In genomic region chr5:15823413-15823812, GRCh38 we compare ENCODE assay signal across 17 cellular contexts.
"Had no signal": no experiment of that assay in that cellular context is flagged by ENCODE, and none has a peak within 500 bp of the region (broad histone marks: within the 10 kb centered on the region; RNA-seq: fewer than 3 reads in every experiment).

No MANE protein-coding gene starts in this region.

- H3K36me3 Mint-ChIP-seq: activated CD4-positive, alpha-beta memory T cell treated with anti-CD3 and anti-CD28 coated beads for 36 hours; activated naive CD8-positive, alpha-beta T cell treated with anti-CD3 and anti-CD28 coated beads for 36 hours; memory B cell; natural killer cell treated with Interleukin-12 subunit alpha and Interleukin-12 subunit beta and Interleukin-15 and Interleukin-18, amount 100 ng/mL, for 72 hours; type B pancreatic cell had no signal

- H3K27ac ChIP-seq: cardiac muscle cell, colonic mucosa, epithelial cell of prostate, foreskin keratinocyte, left lung, right lobe of liver, suprapubic skin had no signal

- H3K4me1 Mint-ChIP-seq: activated naive CD8-positive, alpha-beta T cell treated with anti-CD3 and anti-CD28 coated beads for 36 hours; memory B cell had no signal

- H3K4me1 ChIP-seq: colonic mucosa, foreskin keratinocyte, left lung, right lobe of liver had no signal

- H3K36me3 ChIP-seq: cardiac muscle cell, colonic mucosa, left lung, right lobe of liver, suprapubic skin had no signal

- H3K4me3 ChIP-seq: cardiac muscle cell, colonic mucosa, left lung, right lobe of liver, suprapubic skin had no signal

- H3K9me3 Mint-ChIP-seq: activated naive CD8-positive, alpha-beta T cell treated with anti-CD3 and anti-CD28 coated beads for 36 hours had no signal

- H3K9me3 ChIP-seq: colonic mucosa, left lung, right lobe of liver, suprapubic skin had no signal

- H3K27me3 ChIP-seq: cardiac muscle cell, colonic mucosa, foreskin keratinocyte, left lung, right lobe of liver, suprapubic skin had no signal

- H3K4me3 Mint-ChIP-seq: activated CD4-positive, alpha-beta memory T cell treated with anti-CD3 and anti-CD28 coated beads for 36 hours; activated naive CD8-positive, alpha-beta T cell treated with anti-CD3 and anti-CD28 coated beads for 36 hours; memory B cell; natural killer cell treated with Interleukin-12 subunit alpha and Interleukin-12 subunit beta and Interleukin-15 and Interleukin-18, amount 100 ng/mL, for 72 hours; type B pancreatic cell had no signal

- ATAC-seq: foreskin keratinocyte; left lung; natural killer cell treated with Interleukin-12 subunit alpha and Interleukin-12 subunit beta and Interleukin-15 and Interleukin-18, amount 100 ng/mL, for 72 hours; right lobe of liver had no signal

- H3K27ac Mint-ChIP-seq: activated CD4-positive, alpha-beta memory T cell treated with anti-CD3 and anti-CD28 coated beads for 36 hours; activated naive CD8-positive, alpha-beta T cell treated with anti-CD3 and anti-CD28 coated beads for 36 hours; memory B cell; natural killer cell treated with Interleukin-12 subunit alpha and Interleukin-12 subunit beta and Interleukin-15 and Interleukin-18, amount 100 ng/mL, for 72 hours; progenitor cell of endocrine pancreas; type B pancreatic cell had no signal

- DNase-seq: activated CD4-positive, alpha-beta memory T cell treated with anti-CD3 and anti-CD28 coated beads for 36 hours; activated gamma-delta T cell; activated naive CD8-positive, alpha-beta T cell treated with anti-CD3 and anti-CD28 coated beads for 36 hours; activated T-cell treated with anti-CD3 and anti-CD28 coated beads, Interleukin-2, amount 50 U/mL, for 48 hours; colonic mucosa; effector CD4-positive, alpha-beta T cell; foreskin keratinocyte; left lung; right lobe of liver; stimulated activated naive CD4-positive, alpha-beta T cell had no signal

- H3K27me3 Mint-ChIP-seq: activated CD4-positive, alpha-beta memory T cell treated with anti-CD3 and anti-CD28 coated beads for 36 hours; activated naive CD8-positive, alpha-beta T cell treated with anti-CD3 and anti-CD28 coated beads for 36 hours; memory B cell; natural killer cell treated with Interleukin-12 subunit alpha and Interleukin-12 subunit beta and Interleukin-15 and Interleukin-18, amount 100 ng/mL, for 72 hours; progenitor cell of endocrine pancreas; type B pancreatic cell had no signal
